Comparison of ENCODE assay signal across 12 cellular contexts in the genomic region with DNA sequence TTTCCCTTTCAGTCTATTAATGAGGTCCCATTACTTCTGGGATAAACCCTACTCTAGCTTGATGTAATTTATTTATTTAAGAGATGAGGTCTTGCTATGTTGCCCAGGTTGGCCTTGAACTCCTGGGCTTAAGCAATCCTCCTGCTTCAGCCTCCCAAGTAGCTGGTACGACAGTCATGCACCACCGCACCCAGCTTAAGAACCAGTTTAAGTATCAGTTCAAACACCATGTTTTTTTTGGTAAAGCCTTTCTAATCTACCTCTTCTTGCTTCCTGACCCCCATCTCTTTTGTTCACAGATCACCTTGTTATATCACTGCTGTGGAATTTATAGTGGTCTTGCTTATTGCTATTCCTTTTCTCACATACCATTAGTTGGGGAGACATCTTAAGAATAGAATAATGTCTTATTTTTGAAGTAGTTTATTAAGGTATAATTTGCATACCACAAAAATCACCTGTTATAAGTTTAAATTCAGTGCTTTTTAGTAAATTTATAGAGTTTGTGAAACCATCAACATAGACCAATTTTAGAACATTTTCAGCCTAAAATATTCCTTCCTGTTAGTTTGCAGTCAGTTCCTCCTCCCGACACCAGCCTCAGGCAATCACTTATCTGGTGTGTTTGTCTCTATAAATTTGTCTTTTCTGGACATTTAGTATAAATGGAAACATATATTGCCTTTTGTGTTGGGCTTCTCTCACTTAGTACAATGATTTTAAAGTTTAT.
DNase-seq lines count a peak whose midpoint lies in the region; ATAC-seq, FAIRE-seq and TF ChIP-seq lines count a peak whose summit lies in the region.
"Had no signal": no experiment of that assay in that cellular context is flagged by ENCODE, and none has a peak within 500 bp of the region (broad histone marks: within the 10 kb centered on the region; RNA-seq: fewer than 3 reads in every experiment).

No MANE protein-coding gene starts in this region.

- H4K20me1 ChIP-seq in GM12878 (ENCODE audit: control insufficient read depth, insufficient read depth) = no peaks in the 10 kb centered on the region

- POLR2A ChIA-PET in GM12878 (lab: Charles Lee) = interaction anchor here (1.0 kb wide), 1 partner anchor 20 kb away, joined by 3 read pairs; no protein-coding TSS in a partner anchor

- H3K4me1 Mint-ChIP-seq in activated CD4-positive, alpha-beta T cell treated with anti-CD3 and anti-CD28 coated beads, Interleukin-2, amount 10 ng/mL, durations not matched to agents 24 days and 14 days = peaks cover 11% of the 10 kb centered on the region

- peak in 1 of 2 experiments; percentile 37; a peak in 1 of 4 replicates for TF ChIP-seq EP300 in GM12878 (IDR thresholded peaks at IDR 0.05; ENCODE audit: borderline replicate concordance in 1 of 2, control insufficient read depth in 1 of 2, low read depth in 2 of 2, low read length in 2 of 2)

- no peaks in the 10 kb centered on the region for H3K36me3 ChIP-seq in GM12878 (ENCODE audit: control insufficient read depth in 2 of 2, insufficient read depth in 2 of 2, low read length in 1 of 2)
- H3K36me3 ChIP-seq: gastrocnemius medialis had no signal

- no peak overlapping the region for H2AFZ ChIP-seq in GM12878 (ENCODE audit: control insufficient read depth, low read depth, low read length)

- peaks cover 13% of the 10 kb centered on the region for H3K4me1 ChIP-seq in GM12878 (ENCODE audit: control insufficient read depth, insufficient read depth, low read length)
- H3K4me1 ChIP-seq: gastrocnemius medialis had no signal

- H3K79me2 ChIP-seq in GM12878 (ENCODE audit: control insufficient read depth, insufficient read depth, low read length) = no peaks in the 10 kb centered on the region

- intact Hi-C loops in GM12878 (cut with micrococcal nuclease; ENCODE audit: unreplicated experiment) = loop anchor here (2.0 kb wide), 1 partner anchor 50 kb away; no protein-coding TSS in a partner anchor
- intact Hi-C loops in activated CD4-positive, alpha-beta T cell treated with anti-CD3 and anti-CD28 coated beads, Interleukin-2, amount 10 ng/mL, durations not matched to agents 24 days and 14 days (cut with micrococcal nuclease) = no loop called here

- TF ChIP-seq CTCF in GM12878 (IDR thresholded peaks at IDR 0.05 in 2 of 3, conservative IDR thresholded peaks at IDR 0.05 in 1 of 3; ENCODE audit: control insufficient read depth in 2 of 3, extremely low read depth in 1 of 3, insufficient read depth in 1 of 3, low read depth in 3 of 3, low read length in 3 of 3) = no peak

- no peak overlapping the region for H3K9ac ChIP-seq in GM12878 (ENCODE audit: control insufficient read depth, insufficient read depth, low read length)

- H3K4me2 ChIP-seq in GM12878 (ENCODE audit: control insufficient read depth, insufficient read depth) = 0 out of 2 replicates have a peak overlapping the region, but pooled peaks have one; percentile 18

- CTCF ChIA-PET in GM12878 (lab: Yijun Ruan, JAX) = interaction anchor here (0.9 kb wide), 1 partner anchor 925 kb away, joined by 3 read pairs; no protein-coding TSS in a partner anchor

- no peaks in the 10 kb centered on the region for H3K27me3 ChIP-seq in GM12878 (replicated peaks in 1 of 2; ENCODE audit: control insufficient read depth in 2 of 2, insufficient read depth in 2 of 2, low read length in 1 of 2)
- H3K27me3 ChIP-seq: gastrocnemius medialis had no signal

- no TSS peak for BruUV-seq in GM12878 (replicated peaks; lab: Mats Ljungman, UMichigan)

- in situ Hi-C loops in GM12878 (cut with MboI) = no loop called here

- no peak for TF ChIP-seq POLR2A in GM12878 (IDR thresholded peaks at IDR 0.05; ENCODE audit: low read depth, low read length)

- H3K4me3 Mint-ChIP-seq in activated CD4-positive, alpha-beta T cell treated with anti-CD3 and anti-CD28 coated beads, Interleukin-2, amount 10 ng/mL, durations not matched to agents 24 days and 14 days = no peak overlapping the region
- H3K4me3 Mint-ChIP-seq: activated naive CD4-positive, alpha-beta T cell treated with anti-CD3 and anti-CD28 coated beads for 36 hours had no signal

- 13% methylated on average over 3 of the region's 3 CpGs for WGBS in GM12878 (ENCODE audit: insufficient coverage, insufficient replicate concordance, low lambda C conversion rate, missing lambda C conversion rate)

- TF ChIP-seq RAD21 in GM12878 (IDR thresholded peaks at IDR 0.05; ENCODE audit: insufficient read depth, low read depth, low read length) = no peak

- no peaks in the 10 kb centered on the region for H3K36me3 Mint-ChIP-seq in activated CD4-positive, alpha-beta T cell treated with anti-CD3 and anti-CD28 coated beads, Interleukin-2, amount 10 ng/mL, durations not matched to agents 24 days and 14 days (ENCODE audit: low read depth)

- peak; percentile 70 for FAIRE-seq in GM12878 (lab: Jason Lieb, UNC)

- peaks cover 16% of the 10 kb centered on the region for H3K9me3 Mint-ChIP-seq in activated CD4-positive, alpha-beta T cell treated with anti-CD3 and anti-CD28 coated beads, Interleukin-2, amount 10 ng/mL, durations not matched to agents 24 days and 14 days

- SMC1A ChIA-PET in GM12878 (lab: Charles Lee; ENCODE audit: uncharacterized antibody, unreplicated experiment) = interaction anchor here (0.6 kb wide), 2 partner anchors 45 to 51 kb away, joined by 3 read pairs; no protein-coding TSS in a partner anchor

- no peaks in the 10 kb centered on the region for H3K27me3 Mint-ChIP-seq in activated CD4-positive, alpha-beta T cell treated with anti-CD3 and anti-CD28 coated beads, Interleukin-2, amount 10 ng/mL, durations not matched to agents 24 days and 14 days

- no peak overlapping the region for H3K4me3 ChIP-seq in GM12878
- H3K4me3 ChIP-seq: gastrocnemius medialis had no signal

- RAD21 ChIA-PET in GM12878 (lab: Charles Lee; ENCODE audit: unreplicated experiment) = no interaction called here

- DNase-seq in GM12878 (ENCODE audit: low read depth, low spot score) (no peak), DMS53 (lab: John Stamatoyannopoulos, UW) (no peak), NCI-H82 treated with DMSO at 0.1 percent for 48 hours (lab: John Stamatoyannopoulos, UW; ENCODE audit: unreplicated experiment) (no peak)
- DNase-seq in activated CD4-positive, alpha-beta T cell treated with anti-CD3 and anti-CD28 coated beads, Interleukin-2, amount 10 ng/mL, durations not matched to agents 24 days and 14 days = no peak
- DNase-seq: activated CD4-positive, alpha-beta T cell treated with anti-CD3 and anti-CD28 coated beads for 1 hour; gastrocnemius medialis; NCI-H2227 treated with DMSO at 0.1 percent for 48 hours; SIG-M5 had no signal

- peak overlapping the region; percentile 4; the same call in 1 of the 2 replicates for H3K27ac ChIP-seq in GM12878 (ENCODE audit: control insufficient read depth, insufficient read depth)
- H3K27ac ChIP-seq: gastrocnemius medialis had no signal

- H3K27ac Mint-ChIP-seq in activated CD4-positive, alpha-beta T cell treated with anti-CD3 and anti-CD28 coated beads, Interleukin-2, amount 10 ng/mL, durations not matched to agents 24 days and 14 days = no peak overlapping the region
- H3K27ac Mint-ChIP-seq: activated naive CD4-positive, alpha-beta T cell treated with anti-CD3 and anti-CD28 coated beads for 36 hours had no signal

- ATAC-seq in GM19023 (IDR thresholded peaks at IDR 0.05; ENCODE audit: unreplicated experiment) = peak; percentile 21
- peak; percentile 17 for ATAC-seq in GM21723 (IDR thresholded peaks at IDR 0.05; ENCODE audit: unreplicated experiment)
- ATAC-seq in HG03159 (IDR thresholded peaks at IDR 0.05; ENCODE audit: unreplicated experiment) = peak; percentile 30
- ATAC-seq in GM12878 = peak; percentile 45
- ATAC-seq: gastrocnemius medialis had no signal

- H3K9me3 ChIP-seq in GM12878 (replicated peaks; ENCODE audit: control insufficient read depth, insufficient read depth, low read length) = no peaks in the 10 kb centered on the region; the same call in 2 of the 3 replicates

TF ChIP-seq in GM12878, 131 proteins besides CTCF, POLR2A, EP300 and RAD21 (continues in another document):
- TF ChIP-seq RUNX3 (IDR thresholded peaks at IDR 0.05; ENCODE audit: low read length) = peak; percentile 34; the same call in 1 of the 2 replicates
- TF ChIP-seq TBL1XR1 (IDR thresholded peaks at IDR 0.05; ENCODE audit: low read depth, low read length) = peak; percentile 50; the same call in 1 of the 2 replicates
- no peak for TF ChIP-seq SUZ12 (IDR thresholded peaks at IDR 0.05; ENCODE audit: unreplicated experiment)
- TF ChIP-seq E4F1 (IDR thresholded peaks at IDR 0.05; ENCODE audit: borderline replicate concordance, partially characterized antibody) = no peak
- no peak for TF ChIP-seq POLR2AphosphoS2 (IDR thresholded peaks at IDR 0.05; ENCODE audit: low read depth, low read length)
- peak; percentile 53; the same call in 1 of the 2 replicates for TF ChIP-seq NFIC (IDR thresholded peaks at IDR 0.05; ENCODE audit: low read depth, low read length)
